1 cellular context compared by ENCODE assay signal in the genomic region with DNA sequence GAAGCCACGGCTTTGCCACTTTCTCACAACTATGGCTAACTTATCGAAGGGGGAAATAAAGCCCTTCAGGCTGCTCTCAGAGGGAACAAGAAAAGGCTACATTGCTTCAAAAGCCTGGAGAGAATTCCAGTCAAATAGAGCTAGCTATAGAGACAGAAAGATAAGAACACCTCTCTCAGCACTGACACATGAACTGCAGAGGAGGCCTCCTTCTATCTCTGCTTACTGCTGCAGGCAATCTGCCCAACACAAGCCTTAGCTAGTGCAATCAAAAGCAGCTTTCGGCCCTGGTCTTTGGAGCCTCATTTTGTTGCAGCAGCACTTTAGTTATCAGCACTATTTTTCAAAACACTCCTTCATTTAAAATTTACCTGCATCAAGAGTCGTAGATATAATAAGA.
TF ChIP-seq lines count a peak whose summit lies in the region.

No MANE protein-coding gene starts in this region.

TF ChIP-seq in SK-N-SH, 30 proteins besides CTCF, POLR2A, EP300 and RAD21 (continued from another document):
- TF ChIP-seq RXRA (IDR thresholded peaks at IDR 0.05; ENCODE audit: borderline replicate concordance, low read depth) (no peak), RCOR1 (IDR thresholded peaks at IDR 0.05; ENCODE audit: low read length) (peak; percentile 85), RFX5 (IDR thresholded peaks at IDR 0.05; ENCODE audit: low read length) (peak; percentile 35; the same call in 1 of the 2 replicates), FOXJ3 (CRISPR knock-in tag; IDR thresholded peaks at IDR 0.05) (no peak), MXI1 (IDR thresholded peaks at IDR 0.05; ENCODE audit: low read depth, low read length) (no peak)
TF ChIP-seq in SK-N-SH: peak in this region for 4.
